In genomic region chr21:42734323-42734971, GRCh38 we compare ENCODE assay signal across 12 cellular contexts.
DNase-seq lines count a peak whose midpoint lies in the region; ATAC-seq and TF ChIP-seq lines count a peak whose summit lies in the region.
"Had no signal": no experiment of that assay in that cellular context is flagged by ENCODE, and none has a peak within 500 bp of the region (broad histone marks: within the 10 kb centered on the region; RNA-seq: fewer than 3 reads in every experiment).

No MANE protein-coding gene starts in this region.

- H3K4me3 ChIP-seq in right lobe of liver = no peak overlapping the region
- H3K4me3 ChIP-seq in right cardiac atrium (ENCODE audit: low read length) = no peak overlapping the region

- TF ChIP-seq CTCF in 22Rv1 (IDR thresholded peaks at IDR 0.05) (no peak), right lobe of liver (IDR thresholded peaks at IDR 0.05) (no peak)

- DNase-seq in DMS53 (lab: John Stamatoyannopoulos, UW) (peak; percentile 93), T-helper 17 cell (no peak), right lobe of liver (no peak), COR-L47 (lab: John Stamatoyannopoulos, UW) (no peak), right cardiac atrium (no peak)
- no peak for DNase-seq in stimulated activated CD4-positive, alpha-beta T cell treated with anti-CD3 and anti-CD28 coated beads, Interleukin-4, amount 100 ng/mL, for 4 hours
- DNase-seq: anterior cingulate cortex; midbrain; NCI-H2171; stimulated activated CD4-positive, alpha-beta T cell treated with anti-CD3 and anti-CD28 coated beads, Interleukin-2, amount 100 ng/mL, for 24 hours had no signal

- no peaks in the 10 kb centered on the region for H3K27me3 Mint-ChIP-seq in T-helper 17 cell

- no peak for ATAC-seq in T-helper 17 cell
- ATAC-seq in right lobe of liver = peak; percentile 50 to 72 (median 58)
- no peak for ATAC-seq in HG03095 (IDR thresholded peaks at IDR 0.05; ENCODE audit: unreplicated experiment)
- ATAC-seq in right cardiac atrium = no peak

- peak overlapping the region; percentile 99 for H3K27ac Mint-ChIP-seq in T-helper 17 cell

- H3K4me3 Mint-ChIP-seq in T-helper 17 cell = no peak overlapping the region

- no peak for TF ChIP-seq POLR2A in right lobe of liver (IDR thresholded peaks at IDR 0.05)

- WGBS in right lobe of liver (ENCODE audit: insufficient coverage, low coverage, low lambda C conversion rate, missing lambda C conversion rate) = 22% methylated on average over 7 of the region's 7 CpGs
- 88% methylated on average over 7 of the region's 7 CpGs for WGBS in right cardiac atrium

- H3K4me1 ChIP-seq in right lobe of liver (peaks cover 0 to 62% (median 31%) of the 10 kb centered on the region in 4 donors), right cardiac atrium (ENCODE audit: control insufficient read depth, insufficient read depth, low read length) (peaks cover 5% of the 10 kb centered on the region)

- H3K27ac ChIP-seq in 22Rv1 (peak overlapping the region; percentile 90), right lobe of liver (peak overlapping the region in 2 of 3 donors; percentile 76 to 86), right cardiac atrium (ENCODE audit: low read length) (no peak overlapping the region)

- no peaks in the 10 kb centered on the region for H3K27me3 ChIP-seq in right lobe of liver
- H3K27me3 ChIP-seq in right cardiac atrium (ENCODE audit: control insufficient read depth, insufficient read depth) = no peaks in the 10 kb centered on the region

- peaks cover 41% of the 10 kb centered on the region for H3K4me1 Mint-ChIP-seq in T-helper 17 cell

- peaks cover 5% of the 10 kb centered on the region for H3K36me3 Mint-ChIP-seq in T-helper 17 cell (ENCODE audit: low read depth)

- H3K36me3 ChIP-seq in right lobe of liver = no peaks in the 10 kb centered on the region

- intact Hi-C loops in right lobe of liver (cut with DNase I) = no loop called here
- intact Hi-C loops in right cardiac atrium (cut with DNase I) = no loop called here

- no peaks in the 10 kb centered on the region for H3K9me3 ChIP-seq in T-helper 17 cell (ENCODE audit: control insufficient read depth, low read length, poor library complexity, severe bottlenecking)
- no peaks in the 10 kb centered on the region for H3K9me3 ChIP-seq in right lobe of liver
- no peaks in the 10 kb centered on the region for H3K9me3 ChIP-seq in right cardiac atrium (ENCODE audit: control insufficient read depth, low read length)

Comparison
In these comparisons a context has a peak if more than half of its experiments do, and no peak if none do; other contexts are left out.
1. ATAC-seq: peak in right lobe of liver (4 of 4); none in T-helper 17 cell (single experiment), HG03095 (single experiment) and right cardiac atrium (0 of 2).